Comparison of ENCODE assay signal across 15 cellular contexts in the genomic region with DNA sequence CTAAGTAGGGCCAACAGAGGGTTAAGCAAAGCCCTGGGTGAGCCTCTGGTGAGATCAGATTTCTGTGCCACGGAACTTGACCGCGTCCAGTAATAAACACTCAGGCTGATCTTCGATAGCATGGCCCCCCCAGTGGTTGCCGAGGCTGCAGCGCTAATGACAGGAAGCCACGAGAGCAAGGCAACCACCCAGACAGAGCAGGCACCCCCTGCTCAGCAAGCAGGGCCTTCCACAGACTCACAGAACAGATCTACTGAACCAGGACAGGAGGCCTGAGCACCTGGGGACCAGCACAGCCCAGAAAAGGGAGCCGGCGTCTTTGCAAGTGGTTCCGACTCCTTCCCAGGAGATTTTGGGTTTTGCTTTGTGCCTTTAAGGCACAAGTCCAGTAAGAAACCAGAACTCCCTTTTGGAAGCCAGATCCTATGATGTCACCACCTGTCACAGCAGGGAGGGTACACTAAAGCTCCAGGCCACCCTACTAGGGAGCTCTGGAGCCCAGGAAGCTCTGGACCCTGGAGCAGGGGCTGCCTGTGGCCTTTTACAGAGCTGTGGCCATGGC. TPM values are rescaled to one million over a fixed set of nuclear protein-coding genes. Genes with fewer than 3 reads are reported as not detected.
DNase-seq lines count a peak whose midpoint lies in the region; ATAC-seq, FAIRE-seq and TF ChIP-seq lines count a peak whose summit lies in the region.
"Had no signal": no experiment of that assay in that cellular context is flagged by ENCODE, and none has a peak within 500 bp of the region (broad histone marks: within the 10 kb centered on the region; RNA-seq: fewer than 3 reads in every experiment).

No MANE protein-coding gene starts in this region.

- H3K27ac ChIP-seq in psoas muscle, result peak overlapping the region; percentile 23
- H3K27ac ChIP-seq: sigmoid colon, VCaP had no signal

- peak overlapping the region; percentile 22 for H3K4me3 ChIP-seq in psoas muscle
- H3K4me3 ChIP-seq: sigmoid colon had no signal

- TF ChIP-seq POLR2A in H54 (IDR thresholded peaks at IDR 0.05; ENCODE audit: low read depth, low read length), result no peak

- no peak for TF ChIP-seq CTCF in psoas muscle (IDR thresholded peaks at IDR 0.05)

- peak; percentile 47 to 89 (median 76) for ATAC-seq in psoas muscle

- peaks cover 0 to 12% (median 4%) of the 10 kb centered on the region in 3 donors for H3K27me3 ChIP-seq in psoas muscle (ENCODE audit: insufficient read depth in 3 of 3, low read length in 2 of 3)

- no peaks in the 10 kb centered on the region for H3K36me3 ChIP-seq in psoas muscle (ENCODE audit: insufficient read depth in 1 of 2, low read depth in 1 of 2)
- H3K36me3 ChIP-seq: sigmoid colon had no signal

- H3K4me1 ChIP-seq in psoas muscle, result no peaks in the 10 kb centered on the region

- peaks cover 5% of the 10 kb centered on the region for H3K9me3 ChIP-seq in psoas muscle
- H3K9me3 ChIP-seq: sigmoid colon had no signal

- peak; percentile 9 to 58 (median 36) for DNase-seq in NCI-H1417 (lab: John Stamatoyannopoulos, UW)
- DNase-seq in NCI-H1417 treated with DMSO at 0.1 percent for 48 hours (lab: John Stamatoyannopoulos, UW), result no peak
- peak; percentile 82 for DNase-seq in NCI-H2107 treated with DMSO at 0.1 percent for 48 hours (lab: John Stamatoyannopoulos, UW; ENCODE audit: unreplicated experiment)
- DNase-seq in central memory CD4-positive, alpha-beta T cell, result peak; percentile 49
- no peak for DNase-seq in psoas muscle
- DNase-seq in epidermal melanocyte (ENCODE audit: insufficient read length, low spot score), result no peak
- DNase-seq in amygdala (lab: John Stamatoyannopoulos, UW), result no peak
- DNase-seq in H54 (ENCODE audit: insufficient read length, low spot score), result no peak
- DNase-seq: 8988T, amniotic stem cell, NCI-H2227 treated with DMSO at 0.1 percent for 48 hours, sigmoid colon had no signal

- intact Hi-C loops in psoas muscle (cut with DNase I), result no loop called here

- FAIRE-seq in H54 (lab: Jason Lieb, UNC), result no peak
- FAIRE-seq: endometrium, GM18507 had no signal

- WGBS in psoas muscle, 3 donors, result 7 to 11% (median 8%) methylated on average over 10 of the region's 10 CpGs

RNA-seq across cellular contexts. Expression of gene BCL11B, which starts 42.3 kb away (rescaled TPM):
- total RNA-seq in psoas muscle, result under 1 TPM in 3 of 4 donors, not detected in 1; 0.15 to 0.34 (median 0.17) TPM
- under 1 TPM in 2 of 3 donors, not detected in 1; 0.01 to 0.03 TPM for polyA plus RNA-seq in psoas muscle

Comparison
In these comparisons a context has a peak if more than half of its experiments do, and no peak if none do; other contexts are left out.
1. DNase-seq: peak in NCI-H1417 (3 of 3), NCI-H2107 treated with DMSO at 0.1 percent for 48 hours (single experiment) and central memory CD4-positive, alpha-beta T cell (single experiment); none in NCI-H1417 treated with DMSO at 0.1 percent for 48 hours (single experiment), psoas muscle (0 of 2), epidermal melanocyte (single experiment), amygdala (0 of 56) and H54 (single experiment).